Comparison of ENCODE assay signal across 16 cellular contexts in the genomic region with DNA sequence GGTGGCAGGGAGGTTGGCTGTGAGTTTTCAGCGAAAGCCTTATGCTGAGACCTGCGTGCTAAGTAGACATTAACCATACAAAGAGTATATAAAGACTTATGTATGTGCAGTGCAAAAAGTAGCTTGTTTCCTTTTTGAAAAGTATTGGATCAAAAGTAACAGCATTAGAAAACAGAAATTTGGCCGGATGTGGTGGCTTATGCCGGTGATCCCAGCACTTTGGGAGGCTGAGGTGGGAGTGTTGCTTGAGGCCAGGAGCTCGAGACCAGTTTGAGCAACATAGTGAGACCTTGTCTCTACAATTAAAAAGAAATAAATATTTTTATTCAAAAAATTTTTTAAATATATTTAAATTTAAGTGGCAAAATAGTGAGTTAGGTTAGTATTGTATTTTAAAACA. TPM values are rescaled to one million over a fixed set of nuclear protein-coding genes. Genes with fewer than 3 reads are reported as not detected.
A peak's percentile ranks its signal among the peaks of the same experiment; 100 is the strongest.
DNase-seq lines count a peak whose midpoint lies in the region; ATAC-seq, FAIRE-seq and TF ChIP-seq lines count a peak whose summit lies in the region.
"Had no signal": no experiment of that assay in that cellular context is flagged by ENCODE, and none has a peak within 500 bp of the region (broad histone marks: within the 10 kb centered on the region; RNA-seq: fewer than 3 reads in every experiment).

No MANE protein-coding gene starts in this region.

- H3K9me2 ChIP-seq in Loucy (replicated peaks; ENCODE audit: low read depth, low read length) (no peaks in the 10 kb centered on the region), hepatocyte (replicated peaks; ENCODE audit: insufficient read depth) (no peaks in the 10 kb centered on the region)

- H3K4me1 Mint-ChIP-seq in CD4-positive, alpha-beta T cell (ENCODE audit: low read depth) = peaks cover 46% of the 10 kb centered on the region

- no peak for TF ChIP-seq POLR2A in A549 (IDR thresholded peaks at IDR 0.05; ENCODE audit: low read length)

- H3K79me2 ChIP-seq in Loucy (ENCODE audit: insufficient read depth, low read length) (peaks cover 42% of the 10 kb centered on the region), hepatocyte (peaks cover 43% of the 10 kb centered on the region)

- peak overlapping the region; percentile 42 for H3K4me3 Mint-ChIP-seq in CD4-positive, alpha-beta T cell

- no peaks in the 10 kb centered on the region for H3K9me3 Mint-ChIP-seq in CD4-positive, alpha-beta T cell
- H3K9me3 Mint-ChIP-seq: IgD-negative memory B cell had no signal

- H3K27me3 ChIP-seq in CD4-positive, alpha-beta T cell (ENCODE audit: control insufficient read depth, insufficient read depth, low read length) = no peaks in the 10 kb centered on the region
- H3K27me3 ChIP-seq in Loucy (ENCODE audit: insufficient read depth, low read length, poor library complexity, severe bottlenecking) (no peaks in the 10 kb centered on the region), hepatocyte (no peaks in the 10 kb centered on the region)
- H3K27me3 ChIP-seq: BE2C had no signal

- peaks cover 46% of the 10 kb centered on the region for H3K36me3 Mint-ChIP-seq in CD4-positive, alpha-beta T cell (ENCODE audit: low read depth)

- H4K20me1 ChIP-seq in Loucy (ENCODE audit: insufficient read depth, low read length, poor library complexity, severe bottlenecking) (peaks cover 22% of the 10 kb centered on the region), hepatocyte (ENCODE audit: insufficient read depth, poor library complexity, severe bottlenecking) (peaks cover 7% of the 10 kb centered on the region)

- FAIRE-seq in A549 (lab: Jason Lieb, UNC) = no peak

- H3K27me3 Mint-ChIP-seq in CD4-positive, alpha-beta T cell = no peaks in the 10 kb centered on the region
- H3K27me3 Mint-ChIP-seq: IgD-negative memory B cell had no signal

- no peaks in the 10 kb centered on the region for H3K9me3 ChIP-seq in A549
- H3K9me3 ChIP-seq in CD4-positive, alpha-beta T cell (ENCODE audit: control insufficient read depth, low read length) = no peaks in the 10 kb centered on the region
- no peaks in the 10 kb centered on the region for H3K9me3 ChIP-seq in Loucy (ENCODE audit: insufficient read depth, low read depth, low read length)
- H3K9me3 ChIP-seq in hepatocyte (ENCODE audit: low read depth) = no peaks in the 10 kb centered on the region
- H3K9me3 ChIP-seq: BE2C had no signal

- no peak overlapping the region for H3K4me3 ChIP-seq in A549
- H3K4me3 ChIP-seq in Loucy (ENCODE audit: low read length, poor library complexity, severe bottlenecking) = peak overlapping the region; percentile 91
- no peak overlapping the region for H3K4me3 ChIP-seq in hepatocyte

- 96% methylated on average over 5 of the region's 5 CpGs for WGBS in A549 (ENCODE audit: missing lambda C conversion rate)
- WGBS in hepatocyte (ENCODE audit: low lambda C conversion rate, missing lambda C conversion rate) = 87% methylated on average over 5 of the region's 5 CpGs

- TF ChIP-seq CTCF in A549 (IDR thresholded peaks at IDR 0.05) (no peak), Loucy (conservative IDR thresholded peaks at IDR 0.05; ENCODE audit: low read length) (no peak), hepatocyte (IDR thresholded peaks at IDR 0.05; ENCODE audit: poor library complexity) (no peak)
- TF ChIP-seq CTCF in CD4-positive, alpha-beta T cell (IDR thresholded peaks at IDR 0.05) = no peak

- H2AFZ ChIP-seq in Loucy (ENCODE audit: low read length) (no peak overlapping the region), hepatocyte (no peak overlapping the region)

- H3K4me1 ChIP-seq in A549 = peaks cover 13% of the 10 kb centered on the region; the same call in 1 of the 3 replicates
- H3K4me1 ChIP-seq in Loucy (ENCODE audit: insufficient read depth, low read length, poor library complexity, severe bottlenecking) = peaks cover 42% of the 10 kb centered on the region
- no peaks in the 10 kb centered on the region for H3K4me1 ChIP-seq in hepatocyte (ENCODE audit: insufficient read depth)
- H3K4me1 ChIP-seq: BE2C had no signal

- H3K36me3 ChIP-seq in Loucy (ENCODE audit: insufficient read depth, low read length) (peaks cover 11% of the 10 kb centered on the region; the same call in 1 of the 2 replicates), hepatocyte (replicated peaks; ENCODE audit: insufficient read depth, low read depth) (no peaks in the 10 kb centered on the region)
- H3K36me3 ChIP-seq: BE2C had no signal

- DNase-seq in A549 (ENCODE audit: low read depth in 1 of 2, low spot score in 1 of 2) (no peak), hepatocyte (ENCODE audit: low spot score) (no peak), NCI-H2227 treated with DMSO at 0.1 percent for 48 hours (lab: John Stamatoyannopoulos, UW) (no peak), NCI-H1417 treated with DMSO at 0.1 percent for 48 hours (lab: John Stamatoyannopoulos, UW) (no peak)
- no peak for DNase-seq in CD4-positive, alpha-beta T cell
- DNase-seq: BE2C, DMS 273 treated with DMSO at 0.1 percent for 48 hours, NCI-H1092, NCI-H1694 treated with DMSO at 0.1 percent for 48 hours had no signal

- H3K27ac Mint-ChIP-seq in CD4-positive, alpha-beta T cell = no peak overlapping the region
- H3K27ac Mint-ChIP-seq: IgD-negative memory B cell had no signal

- intact Hi-C loops in CD4-positive, alpha-beta T cell (cut with DNase I, micrococcal nuclease) = loop anchor here (5.0 to 10.0 kb wide), 2 partner anchors 496 to 881 kb away; partner anchors contain the start of genes CCDC18 (in 1 of the 2) and TMED5 (in 1 of the 2)

- no peak for TF ChIP-seq EP300 in A549 (IDR thresholded peaks at IDR 0.05)

- no peak for ATAC-seq in A549
- no peak for ATAC-seq in CD4-positive, alpha-beta T cell (ENCODE audit: poor library complexity)
- no peak for ATAC-seq in HG02763 (IDR thresholded peaks at IDR 0.05; ENCODE audit: unreplicated experiment)
- ATAC-seq in GM18858 (IDR thresholded peaks at IDR 0.05; ENCODE audit: unreplicated experiment) = no peak
- ATAC-seq: Panc1, Right ventricle myocardium inferior had no signal

- TF ChIP-seq RAD21 in A549 (conservative IDR thresholded peaks at IDR 0.05 in 1 of 2, IDR thresholded peaks at IDR 0.05 in 1 of 2) = no peak

- H3K4me2 ChIP-seq in A549 (0 out of 3 replicates have a peak overlapping the region, but pooled peaks have one; percentile 9), Loucy (ENCODE audit: low read depth, low read length, poor library complexity, severe bottlenecking) (peak overlapping the region; percentile 92), hepatocyte (peak overlapping the region; percentile 83)

- POLR2A ChIA-PET in A549 (lab: Yijun Ruan, JAX) = no interaction called here
- POLR2A ChIA-PET in CD4-positive, alpha-beta T cell (lab: Charles Lee) = interaction anchor here (0.7 kb wide), 1 partner anchor 144 kb away, joined by 3 read pairs; no protein-coding TSS in a partner anchor

- H3K9ac ChIP-seq in Loucy (ENCODE audit: low read depth, low read length, poor library complexity, severe bottlenecking) = no peak overlapping the region

- CTCF ChIA-PET in A549 (lab: Yijun Ruan, JAX) = interaction anchor here (2.2 to 2.7 kb wide), 2 partner anchors 10 kb away, joined by 7 to 9 read pairs; no protein-coding TSS in a partner anchor
- CTCF ChIA-PET in CD4-positive, alpha-beta T cell (lab: Charles Lee) = interaction anchor here (4.0 kb wide), 1 partner anchor 9 kb away, joined by 16 read pairs; no protein-coding TSS in a partner anchor

- H3K27ac ChIP-seq in A549 = no peak overlapping the region
- H3K27ac ChIP-seq in CD4-positive, alpha-beta T cell (ENCODE audit: low read depth, low read length) = no peak overlapping the region
- H3K27ac ChIP-seq in hepatocyte = no peak overlapping the region
- H3K27ac ChIP-seq: SK-N-MC had no signal

- H3F3A ChIP-seq in Loucy (ENCODE audit: low read depth) = no peaks in the 10 kb centered on the region

TF ChIP-seq in A549, 52 proteins besides CTCF, POLR2A, EP300 and RAD21 (continues in another document):
- TF ChIP-seq GATA3 (IDR thresholded peaks at IDR 0.05; ENCODE audit: borderline replicate concordance) = no peak
- TF ChIP-seq JUN (IDR thresholded peaks at IDR 0.05) = no peak
- no peak for TF ChIP-seq MAX (IDR thresholded peaks at IDR 0.05)
- no peak for TF ChIP-seq RNF2 (IDR thresholded peaks at IDR 0.05; ENCODE audit: borderline replicate concordance, low read depth)
- no peak for TF ChIP-seq MAZ (IDR thresholded peaks at IDR 0.05; ENCODE audit: borderline replicate concordance, low read depth, low read length)
- no peak for TF ChIP-seq BCL3 (IDR thresholded peaks at IDR 0.05)
- TF ChIP-seq CEBPB (IDR thresholded peaks at IDR 0.05) = no peak
- TF ChIP-seq RCOR1 (IDR thresholded peaks at IDR 0.05; ENCODE audit: low read depth, low read length) = no peak
- no peak for TF ChIP-seq RFX5 (IDR thresholded peaks at IDR 0.05)
- no peak for TF ChIP-seq HDAC2 (IDR thresholded peaks at IDR 0.05)
- TF ChIP-seq KDM5A (IDR thresholded peaks at IDR 0.05) = no peak

RNA-seq across cellular contexts. Expression of gene RPAP2, which starts 2.2 kb away (rescaled TPM):
- polyA plus RNA-seq in A549 (2011; rRNA removed) (18.4 and 18.5 TPM in 2 replicates), A549 (2017; fragmentation: RNase III; extraction: RNeasy Plus Mini Kit Qiagen cat#74134 plus additional on column Dnase treatment) (5.8 to 6.6 TPM (median 6.3 TPM) in 3 replicates), hepatocyte (18.1 and 23.4 TPM in 2 replicates)
- polyA plus RNA-seq in A549 (2012; cell fraction: cytosol; rRNA removed) = 3.2 and 3.6 TPM in 2 replicates
- polyA plus RNA-seq in A549 (2012; cell fraction: nucleus; rRNA removed) = 1.2 and 2.5 TPM in 2 replicates
- polyA minus RNA-seq in A549 (2011; rRNA and poly(A)+ RNA removed) = 3.6 and 3.8 TPM in 2 replicates
- total RNA-seq in CD4-positive, alpha-beta T cell = 10 to 100 TPM; 23.4 to 26.5 TPM
- total RNA-seq in hepatocyte = 14.2 and 20.7 TPM in 2 replicates

RNA-seq across cellular contexts. Expression of gene GLMN, which starts 2.2 kb away (rescaled TPM):
- polyA plus RNA-seq in A549 (2011; rRNA removed) (7.4 and 10.6 TPM in 2 replicates), A549 (2017; fragmentation: RNase III; extraction: RNeasy Plus Mini Kit Qiagen cat#74134 plus additional on column Dnase treatment) (9.8 to 10.9 TPM (median 10.7 TPM) in 3 replicates), hepatocyte (10.0 and 14.5 TPM in 2 replicates)
- 2.0 TPM in 2 replicates for polyA plus RNA-seq in A549 (2012; cell fraction: cytosol; rRNA removed)
- polyA plus RNA-seq in A549 (2012; cell fraction: nucleus; rRNA removed) = 1.6 and 4.4 TPM in 2 replicates
- polyA minus RNA-seq in A549 (2011; rRNA and poly(A)+ RNA removed) = 1.2 and 1.3 TPM in 2 replicates
- 10 to 100 TPM in 1 of 2 experiments, 1 to 10 TPM in 1; 7.7 to 11.7 TPM for total RNA-seq in CD4-positive, alpha-beta T cell
- 11.6 and 16.5 TPM in 2 replicates for total RNA-seq in hepatocyte

Comparison
In these comparisons a context has a peak if more than half of its experiments do, and no peak if none do; other contexts are left out.
1. H3K4me2 ChIP-seq: peak in every context shown above with its lines; median percentile 92 in Loucy; 83 in hepatocyte; 9 in A549.